7 cellular contexts compared by ENCODE assay signal in the genomic region with DNA sequence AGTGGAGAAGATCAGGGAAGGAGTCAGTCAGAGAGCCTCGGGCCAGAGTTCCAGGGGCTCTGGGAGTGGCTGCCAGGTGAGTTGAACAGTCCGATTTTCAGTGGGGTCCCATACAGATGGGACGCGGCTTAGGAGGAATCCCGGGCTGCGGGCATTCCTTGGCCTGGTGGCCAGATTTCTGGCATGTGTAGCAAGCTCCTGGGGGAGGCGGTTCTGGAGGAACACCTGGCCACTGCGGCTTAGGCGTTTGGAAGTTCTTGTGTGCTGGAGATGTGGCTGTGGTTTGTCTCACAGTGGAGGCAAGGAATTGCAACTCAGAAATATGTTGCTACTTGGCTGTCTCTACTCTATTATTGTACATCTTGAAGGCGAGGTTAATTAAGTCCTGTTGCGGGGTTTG.
DNase-seq lines count a peak whose midpoint lies in the region; TF ChIP-seq lines count a peak whose summit lies in the region.
"Not testable (repeated sequence)": the region's sequence is repeated elsewhere in the genome, so short reads cannot be mapped to it uniquely, and the experiment has no call there.

No MANE protein-coding gene starts in this region.

- H3K4me2 ChIP-seq in mesendoderm (ENCODE audit: low read length); trophoblast cell (ENCODE audit: low read length): not testable (repeated sequence)

- H3K18ac ChIP-seq in mesendoderm (ENCODE audit: low read length), result peak overlapping the region; percentile 91
- not testable (repeated sequence) for H3K18ac ChIP-seq in trophoblast cell (ENCODE audit: low read length)

- not testable (repeated sequence) for H4K8ac ChIP-seq in mesendoderm (ENCODE audit: low read depth, low read length); trophoblast cell (ENCODE audit: low read depth, low read length)

- H3K14ac ChIP-seq in trophoblast cell (ENCODE audit: low read length), result not testable (repeated sequence)

- peak overlapping the region; percentile 94 for H2BK120ac ChIP-seq in mesendoderm (ENCODE audit: low read depth, low read length)
- H2BK120ac ChIP-seq in trophoblast cell (ENCODE audit: insufficient read depth, low read length, poor library complexity), result not testable (repeated sequence)

- not testable (repeated sequence) for TF ChIP-seq CTCF in endodermal cell (conservative IDR thresholded peaks at IDR 0.05)

- peak overlapping the region; percentile 35 for H3K27ac ChIP-seq in HUES48 (ENCODE audit: low read depth, low read length)
- H3K27ac ChIP-seq in HUES6 (ENCODE audit: low read depth, low read length), result peak overlapping the region; percentile 65; the same call in 1 of the 2 replicates
- H3K27ac ChIP-seq in endodermal cell (ENCODE audit: low read depth, low read length); trophoblast cell (ENCODE audit: low read depth, low read length): not testable (repeated sequence)
- H3K27ac ChIP-seq in mesendoderm (ENCODE audit: low read depth, low read length), result peak overlapping the region; percentile 39

- WGBS in endodermal cell (ENCODE audit: insufficient coverage in 1 of 2, insufficient read length in 1 of 2), 2 experiments, result 41% methylated on average over 9 of the region's 11 CpGs; no CpG with 5 or more reads in 1 of the 2 experiments
- no CpG with 5 or more reads among the region's 11 CpGs for WGBS in mesendoderm (ENCODE audit: extremely low coverage, insufficient coverage, low lambda C conversion rate)
- no CpG with 5 or more reads among the region's 11 CpGs for WGBS in trophoblast cell (ENCODE audit: extremely low coverage, insufficient coverage, insufficient read length)

- H3K79me1 ChIP-seq in mesendoderm (ENCODE audit: low read length); trophoblast cell (ENCODE audit: low read length): not testable (repeated sequence)

- peak overlapping the region; percentile 78 for H3K56ac ChIP-seq in mesendoderm (ENCODE audit: low read length)

- peak overlapping the region; percentile 64 for H2AK5ac ChIP-seq in mesendoderm (ENCODE audit: low read length)
- H2AK5ac ChIP-seq in trophoblast cell (ENCODE audit: low read length), result not testable (repeated sequence)

- H3K4ac ChIP-seq in mesendoderm (ENCODE audit: low read depth, low read length), result peak overlapping the region; percentile 95
- not testable (repeated sequence) for H3K4ac ChIP-seq in trophoblast cell (ENCODE audit: low read depth, low read length)

- not testable (repeated sequence) for H3K4me3 Mint-ChIP-seq in endodermal cell

- not testable (repeated sequence) for H2AFZ ChIP-seq in trophoblast cell (ENCODE audit: insufficient read depth, low read length, poor library complexity)

- not testable (repeated sequence) for DNase-seq in H7, mesendoderm
- DNase-seq in endodermal cell (peak; percentile 69), trophoblast cell (peak; percentile 53 to 60)

- H3K4me1 Mint-ChIP-seq in endodermal cell, result peaks cover 35% of the 10 kb centered on the region

- not testable (repeated sequence) for H3K36me3 ChIP-seq in ES-I3 (ENCODE audit: insufficient read depth, low read length); H7 (replicated peaks; ENCODE audit: control insufficient read depth, insufficient read depth, low read length); HUES48 (ENCODE audit: control insufficient read depth, insufficient read depth, low read length); HUES6 (ENCODE audit: control insufficient read depth, insufficient read depth, low read length); mesendoderm (ENCODE audit: control insufficient read depth, insufficient read depth, low read length); trophoblast cell (ENCODE audit: control insufficient read depth in 1 of 2, insufficient read depth in 2 of 2, low read length in 2 of 2)
- H3K36me3 ChIP-seq in endodermal cell (ENCODE audit: control insufficient read depth, insufficient read depth, low read length), result peaks cover 12% of the 10 kb centered on the region

- not testable (repeated sequence) for H3K27me3 ChIP-seq in H7 (ENCODE audit: control insufficient read depth, insufficient read depth, low read length); HUES48 (ENCODE audit: control insufficient read depth, insufficient read depth, low read length); HUES6 (ENCODE audit: control insufficient read depth, insufficient read depth, low read length); endodermal cell (ENCODE audit: control insufficient read depth, insufficient read depth, low read length, poor library complexity, severe bottlenecking); mesendoderm (ENCODE audit: insufficient read depth, low read length, poor library complexity); trophoblast cell (ENCODE audit: insufficient read depth, low read length)

- peaks cover 27% of the 10 kb centered on the region for H3K4me1 ChIP-seq in ES-I3 (ENCODE audit: insufficient read depth, low read length)
- peaks cover 43% of the 10 kb centered on the region for H3K4me1 ChIP-seq in HUES48 (ENCODE audit: control insufficient read depth, insufficient read depth, low read length)
- H3K4me1 ChIP-seq in HUES6 (ENCODE audit: control insufficient read depth, insufficient read depth, low read length), result peaks cover 54% of the 10 kb centered on the region
- peaks cover 16% of the 10 kb centered on the region for H3K4me1 ChIP-seq in endodermal cell (ENCODE audit: control insufficient read depth, insufficient read depth, low read length)
- H3K4me1 ChIP-seq in mesendoderm (ENCODE audit: control insufficient read depth, low read depth, low read length); trophoblast cell (ENCODE audit: control insufficient read depth in 1 of 2, insufficient read depth in 2 of 2, low read length in 2 of 2): not testable (repeated sequence)

- H3K36me3 Mint-ChIP-seq in endodermal cell (ENCODE audit: low read depth), result not testable (repeated sequence)

- not testable (repeated sequence) for H3K23ac ChIP-seq in mesendoderm (ENCODE audit: low read length); trophoblast cell (ENCODE audit: low read length)

- not testable (repeated sequence) for H3K9me3 ChIP-seq in ES-I3 (ENCODE audit: control insufficient read depth, insufficient read depth, low read length); HUES48 (ENCODE audit: control insufficient read depth, insufficient read depth, low read length); HUES6 (ENCODE audit: control insufficient read depth, insufficient read depth, low read depth, low read length); endodermal cell (ENCODE audit: control insufficient read depth, low read length); trophoblast cell (ENCODE audit: insufficient read depth, low read depth, low read length)

- not testable (repeated sequence) for H3K27ac Mint-ChIP-seq in endodermal cell

- H4K91ac ChIP-seq in trophoblast cell (ENCODE audit: low read depth, low read length), result not testable (repeated sequence)

- H3K4me3 ChIP-seq in H7 (ENCODE audit: insufficient read depth, low read depth, low read length), result peak overlapping the region; percentile 12; the same call in 1 of the 2 replicates
- H3K4me3 ChIP-seq in HUES48 (ENCODE audit: low read depth, low read length); mesendoderm (ENCODE audit: low read length); trophoblast cell (ENCODE audit: low read depth, low read length): not testable (repeated sequence)
- peak overlapping the region; percentile 52; the same call in 1 of the 2 replicates for H3K4me3 ChIP-seq in HUES6 (ENCODE audit: low read depth, low read length)
- peak overlapping the region; percentile 88 for H3K4me3 ChIP-seq in endodermal cell (ENCODE audit: low read length)

- peak overlapping the region; percentile 94 for H2BK5ac ChIP-seq in mesendoderm (ENCODE audit: low read length)
- H2BK5ac ChIP-seq in trophoblast cell (ENCODE audit: low read depth, low read length, poor library complexity), result not testable (repeated sequence)

- H3K27me3 Mint-ChIP-seq in endodermal cell (ENCODE audit: insufficient read depth), result not testable (repeated sequence)

- H4K12ac ChIP-seq in trophoblast cell (ENCODE audit: low read depth, low read length), result not testable (repeated sequence)

- H3K9ac ChIP-seq in ES-I3 (ENCODE audit: low read depth, low read length), result peak overlapping the region; percentile 66; the same call in 1 of the 2 replicates
- H3K9ac ChIP-seq in HUES48 (ENCODE audit: low read depth, low read length); trophoblast cell (ENCODE audit: low read length): not testable (repeated sequence)
- peak overlapping the region; percentile 95 for H3K9ac ChIP-seq in HUES6 (ENCODE audit: low read length)
- H3K9ac ChIP-seq in endodermal cell (ENCODE audit: extremely low read depth, low read length, poor library complexity, severe bottlenecking), result peak overlapping the region; percentile 77
- peak overlapping the region; percentile 23 for H3K9ac ChIP-seq in mesendoderm (ENCODE audit: low read length)

- H3K9me3 Mint-ChIP-seq in endodermal cell, result not testable (repeated sequence)

- H2BK12ac ChIP-seq in trophoblast cell (ENCODE audit: low read length), result not testable (repeated sequence)

- not testable (repeated sequence) for H3K79me2 ChIP-seq in mesendoderm (ENCODE audit: control insufficient read depth, insufficient read depth, low read length); trophoblast cell (ENCODE audit: control insufficient read depth, insufficient read depth, low read length, poor library complexity)

- H4K5ac ChIP-seq in mesendoderm (ENCODE audit: low read length), result not testable (repeated sequence)

- H2BK15ac ChIP-seq in mesendoderm (replicated peaks; ENCODE audit: low read depth), result not testable (repeated sequence)
